24 cellular contexts compared by ENCODE assay signal in the genomic region with DNA sequence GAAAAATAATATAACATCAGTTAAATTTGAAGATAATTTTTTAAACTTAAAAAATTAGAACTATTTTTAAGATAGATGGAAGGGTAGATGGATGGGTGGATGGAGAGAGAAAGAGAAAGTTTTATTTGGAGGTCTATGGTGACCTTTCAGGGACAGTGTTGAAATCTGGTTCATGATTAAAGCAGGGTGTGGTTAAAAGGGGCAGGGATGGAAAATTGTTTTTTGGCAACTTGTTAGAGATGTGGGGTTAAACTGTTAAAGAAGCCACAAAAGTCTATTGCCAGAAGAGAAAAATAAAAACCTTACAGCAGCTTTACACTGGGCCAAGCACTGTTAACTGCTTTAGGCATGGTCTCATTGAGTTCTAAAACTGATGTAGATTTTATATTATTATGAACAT.
"Had no signal": no experiment of that assay in that cellular context is flagged by ENCODE, and none has a peak within 500 bp of the region (broad histone marks: within the 10 kb centered on the region; RNA-seq: fewer than 3 reads in every experiment).

No MANE protein-coding gene starts in this region.

- H3K4me3 ChIP-seq: MG63 had no signal

- H3K9me3 ChIP-seq: MG63 had no signal

- H3K36me3 ChIP-seq: MG63 had no signal

- H3K27ac ChIP-seq: KMS-11, RWPE1 had no signal

- DNase-seq: activated B cell treated with CpG ODN at 0.5 μM for 24 hours; activated CD4-positive, alpha-beta T cell treated with anti-CD3 and anti-CD28 coated beads for 1 hour; activated CD4-positive, alpha-beta T cell treated with anti-CD3 and anti-CD28 coated beads, Interleukin-2, amount 10 ng/mL, durations not matched to agents 24 days and 14 days; activated CD4-positive, alpha-beta T cell treated with anti-CD3 and anti-CD28 coated beads, Interleukin-2, amount 50 U/mL, for 48 hours; activated CD8-positive, alpha-beta memory T cell treated with anti-CD3 and anti-CD28 coated beads, Interleukin-2, amount 10 ng/mL, durations not matched to agents 7 days and 5 days; activated effector memory CD4-positive, alpha-beta T cell treated with Interleukin-2 at 50 U/mL for 16 hours; activated naive CD4-positive, alpha-beta T cell; activated T-cell treated with anti-CD3 and anti-CD28 coated beads, Interleukin-2, amount 50 U/mL, for 24 hours; amniotic stem cell; MG63; NCI-H1105; NCI-H1436; NCI-H1694 treated with DMSO at 0.1 percent for 48 hours; NCI-H2029 treated with DMSO at 0.1 percent for 48 hours; NCI-H510A treated with DMSO at 0.1 percent for 48 hours; NCI-H69; NK-92 treated with Interleukin-12 subunit alpha and Interleukin-12 subunit beta, amount 100 ng/mL, for 24 hours; OCI-M1; SIG-M5; T-helper 17 cell; T-helper 9 cell had no signal

- H3K27me3 ChIP-seq: MG63 had no signal

- ATAC-seq: activated CD8-positive, alpha-beta memory T cell treated with anti-CD3 and anti-CD28 coated beads, Interleukin-2, amount 10 ng/mL, durations not matched to agents 7 days and 5 days; Panc1; T-helper 17 cell had no signal
